ENCODE assay signal across 11 cellular contexts in genomic region chr1:169024800-169025253, GRCh38.
DNase-seq lines count a peak whose midpoint lies in the region; ATAC-seq, FAIRE-seq and TF ChIP-seq lines count a peak whose summit lies in the region.
"Had no signal": no experiment of that assay in that cellular context is flagged by ENCODE, and none has a peak within 500 bp of the region (broad histone marks: within the 10 kb centered on the region; RNA-seq: fewer than 3 reads in every experiment).

No MANE protein-coding gene starts in this region.

- no peak for TF ChIP-seq POLR2A in GM12891 (IDR thresholded peaks at IDR 0.05; ENCODE audit: low read depth, low read length)

- peak; percentile 83 for ATAC-seq in GM19463 (IDR thresholded peaks at IDR 0.05; ENCODE audit: unreplicated experiment)
- peak; percentile 84 for ATAC-seq in HG02973 (IDR thresholded peaks at IDR 0.05; ENCODE audit: unreplicated experiment)

- no peak overlapping the region for H3K27ac Mint-ChIP-seq in activated CD4-positive, alpha-beta T cell treated with anti-CD3 and anti-CD28 coated beads, Interleukin-2, amount 10 ng/mL, durations not matched to agents 7 days and 5 days
- H3K27ac Mint-ChIP-seq: activated T-cell treated with anti-CD3 and anti-CD28 coated beads, Interleukin-2, amount 50 U/mL, for 24 hours had no signal

- POLR2A ChIA-PET in activated CD4-positive, alpha-beta T cell treated with anti-CD3 and anti-CD28 coated beads, Interleukin-2, amount 10 ng/mL, durations not matched to agents 7 days and 5 days (lab: Charles Lee): no interaction called here

- H3K36me3 Mint-ChIP-seq in activated CD4-positive, alpha-beta T cell treated with anti-CD3 and anti-CD28 coated beads, Interleukin-2, amount 10 ng/mL, durations not matched to agents 7 days and 5 days (ENCODE audit: low read depth): no peaks in the 10 kb centered on the region

- no peak overlapping the region for H3K4me3 Mint-ChIP-seq in activated CD4-positive, alpha-beta T cell treated with anti-CD3 and anti-CD28 coated beads, Interleukin-2, amount 10 ng/mL, durations not matched to agents 7 days and 5 days
- H3K4me3 Mint-ChIP-seq: activated T-cell treated with anti-CD3 and anti-CD28 coated beads, Interleukin-2, amount 50 U/mL, for 24 hours had no signal

- peaks cover 18% of the 10 kb centered on the region for H3K27me3 Mint-ChIP-seq in activated CD4-positive, alpha-beta T cell treated with anti-CD3 and anti-CD28 coated beads, Interleukin-2, amount 10 ng/mL, durations not matched to agents 7 days and 5 days

- H3K4me1 Mint-ChIP-seq in activated CD4-positive, alpha-beta T cell treated with anti-CD3 and anti-CD28 coated beads, Interleukin-2, amount 10 ng/mL, durations not matched to agents 7 days and 5 days: no peaks in the 10 kb centered on the region

- FAIRE-seq in GM12891 (lab: Jason Lieb, UNC): peak; percentile 45

- CTCF ChIA-PET in activated CD4-positive, alpha-beta T cell treated with anti-CD3 and anti-CD28 coated beads, Interleukin-2, amount 10 ng/mL, durations not matched to agents 7 days and 5 days (lab: Charles Lee): interaction anchor here (0.5 kb wide), 1 partner anchor 147 kb away, joined by 4 read pairs; no protein-coding TSS in a partner anchor

- H3K9me3 Mint-ChIP-seq in activated CD4-positive, alpha-beta T cell treated with anti-CD3 and anti-CD28 coated beads, Interleukin-2, amount 10 ng/mL, durations not matched to agents 7 days and 5 days: peaks cover 3% of the 10 kb centered on the region
- H3K9me3 Mint-ChIP-seq: activated T-cell treated with anti-CD3 and anti-CD28 coated beads, Interleukin-2, amount 50 U/mL, for 24 hours had no signal

- peak; percentile 33 for DNase-seq in GM12891 (ENCODE audit: insufficient read length, low spot score)
- peak; percentile 52 for DNase-seq in NCI-H526 treated with DMSO at 0.1 percent for 48 hours (lab: John Stamatoyannopoulos, UW)
- DNase-seq in HPDE6-E6E7 (ENCODE audit: extremely low spot score): no peak
- no peak for DNase-seq in activated CD4-positive, alpha-beta T cell treated with anti-CD3 and anti-CD28 coated beads, Interleukin-2, amount 10 ng/mL, durations not matched to agents 7 days and 5 days
- DNase-seq in NCI-H2081 treated with DMSO at 0.1 percent for 48 hours (lab: John Stamatoyannopoulos, UW): no peak
- DNase-seq in activated T-cell treated with anti-CD3 and anti-CD28 coated beads, Interleukin-2, amount 50 U/mL, for 1 hour: no peak
- DNase-seq: activated T-cell treated with anti-CD3 and anti-CD28 coated beads, Interleukin-2, amount 50 U/mL, for 24 hours; NCI-H774; stomach had no signal

TF ChIP-seq in GM12891, 5 proteins besides CTCF, POLR2A, EP300 and RAD21:
- TF ChIP-seq SPI1 (IDR thresholded peaks at IDR 0.05; ENCODE audit: low read depth, low read length) (peak; percentile 75), TAF1 (IDR thresholded peaks at IDR 0.05; ENCODE audit: low read depth, low read length) (no peak), PAX5 (IDR thresholded peaks at IDR 0.05; ENCODE audit: insufficient read depth, low read length, severe bottlenecking) (peak; percentile 90)

Comparison
In these comparisons a context has a peak if more than half of its experiments do, and no peak if none do; other contexts are left out.
1. DNase-seq: peak in GM12891 (single experiment) and NCI-H526 treated with DMSO at 0.1 percent for 48 hours (single experiment); none in HPDE6-E6E7 (single experiment), activated CD4-positive, alpha-beta T cell treated with anti-CD3 and anti-CD28 coated beads, Interleukin-2, amount 10 ng/mL, durations not matched to agents 7 days and 5 days (single experiment), NCI-H2081 treated with DMSO at 0.1 percent for 48 hours (single experiment) and activated T-cell treated with anti-CD3 and anti-CD28 coated beads, Interleukin-2, amount 50 U/mL, for 1 hour (single experiment).